In genomic region chr7:106652092-106652491, GRCh38 we compare ENCODE assay signal across 29 cellular contexts.
"Had no signal": no experiment of that assay in that cellular context is flagged by ENCODE, and none has a peak within 500 bp of the region (broad histone marks: within the 10 kb centered on the region; RNA-seq: fewer than 3 reads in every experiment).

No MANE protein-coding gene starts in this region.

- H3K27ac Mint-ChIP-seq: stimulated activated effector memory CD8-positive, alpha-beta T cell treated with anti-CD3 and anti-CD28 coated beads, Interleukin-12 subunit alpha, Interleukin-12 subunit beta, amount 100 ng/mL, for 72 hours; stimulated activated memory B cell treated with anti-CD40 and anti-IgM and Interleukin-4, amounts not matched to agents 10 μg/mL and 1 μg/mL and 100 μg/mL, for 72 hours; stimulated activated naive B cell treated with anti-CD40 and anti-IgM and Interleukin-4, amounts not matched to agents 10 μg/mL and 1 μg/mL and 100 μg/mL, for 72 hours; stimulated activated naive CD8-positive, alpha-beta T cell treated with anti-CD3 and anti-CD28 coated beads, Interleukin-15, amount 100 ng/mL, for 72 hours; stimulated activated naive CD8-positive, alpha-beta T cell treated with anti-CD3 and anti-CD28 coated beads, Interleukin-15, Interleukin-2, amounts not matched to agents 100 ng/mL and 50 ng/mL, for 24 hours had no signal

- H3K9me3 ChIP-seq: stomach, suprapubic skin, testis, thoracic aorta, thyroid gland, tibial artery, tibial nerve, transverse colon, upper lobe of left lung, upper lobe of right lung, uterus, vagina had no signal

- H3K27ac ChIP-seq: stomach, suprapubic skin, testis, thoracic aorta, thyroid gland, tibial artery, tibial nerve, transverse colon, upper lobe of left lung, upper lobe of right lung, uterus, vagina had no signal

- FAIRE-seq: urothelium cell line had no signal

- ATAC-seq: stimulated activated effector memory CD8-positive, alpha-beta T cell treated with anti-CD3 and anti-CD28 coated beads, Interleukin-12 subunit alpha, Interleukin-12 subunit beta, amount 100 ng/mL, for 72 hours; stimulated activated memory B cell treated with anti-CD40 and anti-IgM and Interleukin-4, amounts not matched to agents 10 μg/mL and 1 μg/mL and 100 μg/mL, for 72 hours; stimulated activated naive B cell treated with anti-CD40 and anti-IgM and Interleukin-4, amounts not matched to agents 10 μg/mL and 1 μg/mL and 100 μg/mL, for 72 hours; stimulated activated naive CD8-positive, alpha-beta T cell treated with anti-CD3 and anti-CD28 coated beads, Interleukin-15, amount 100 ng/mL, for 72 hours; stimulated activated naive CD8-positive, alpha-beta T cell treated with anti-CD3 and anti-CD28 coated beads, Interleukin-15, Interleukin-2, amounts not matched to agents 100 U/mL and 50 U/mL, for 24 hours; upper lobe of right lung had no signal

- H3K4me3 Mint-ChIP-seq: stimulated activated effector memory CD8-positive, alpha-beta T cell treated with anti-CD3 and anti-CD28 coated beads, Interleukin-12 subunit alpha, Interleukin-12 subunit beta, amount 100 ng/mL, for 72 hours; stimulated activated memory B cell treated with anti-CD40 and anti-IgM and Interleukin-4, amounts not matched to agents 10 μg/mL and 1 μg/mL and 100 μg/mL, for 72 hours; stimulated activated naive B cell treated with anti-CD40 and anti-IgM and Interleukin-4, amounts not matched to agents 10 μg/mL and 1 μg/mL and 100 μg/mL, for 72 hours; stimulated activated naive CD8-positive, alpha-beta T cell treated with anti-CD3 and anti-CD28 coated beads, Interleukin-15, amount 100 ng/mL, for 72 hours; stimulated activated naive CD8-positive, alpha-beta T cell treated with anti-CD3 and anti-CD28 coated beads, Interleukin-15, Interleukin-2, amounts not matched to agents 100 ng/mL and 50 ng/mL, for 24 hours; type B pancreatic cell had no signal

- H3K27me3 ChIP-seq: stomach, suprapubic skin, testis, thyroid gland, tibial artery, tibial nerve, transverse colon, upper lobe of left lung, upper lobe of right lung, uterus, vagina had no signal

- H3K4me3 ChIP-seq: stomach, suprapubic skin, testis, thoracic aorta, thyroid gland, tibial artery, tibial nerve, transverse colon, upper lobe of left lung, upper lobe of right lung, uterus, vagina had no signal

- DNase-seq: stimulated activated CD4-positive, alpha-beta T cell treated with anti-CD3 and anti-CD28 coated beads, Interleukin-2, amount 100 ng/mL, for 48 hours; stimulated activated CD4-positive, alpha-beta T cell treated with anti-CD3 and anti-CD28 coated beads, Interleukin-4, amount 100 ng/mL, for 1 hour; stimulated activated CD4-positive, alpha-beta T cell treated with anti-CD3 and anti-CD28 coated beads, Interleukin-4, amount 100 ng/mL, for 24 hours; stimulated activated CD4-positive, alpha-beta T cell treated with anti-CD3 and anti-CD28 coated beads, Interleukin-4, amount 100 ng/mL, for 4 hours; stimulated activated CD8-positive, alpha-beta memory T cell treated with anti-CD3 and anti-CD28 coated beads, Interleukin-4, amount 100 ng/mL, for 48 hours; stimulated activated naive B cell treated with anti-CD40 and anti-IgM and Interleukin-4, amounts not matched to agents 10 μg/mL and 1 μg/mL and 100 μg/mL, for 72 hours; stimulated activated naive CD4-positive, alpha-beta T cell; stimulated activated naive CD4-positive, alpha-beta T cell treated with Interleukin-2 at 50 U/mL for 16 hours; stimulated activated naive CD8-positive, alpha-beta T cell treated with anti-CD3 and anti-CD28 coated beads, Interleukin-15, amount 100 ng/mL, for 72 hours; stimulated activated naive CD8-positive, alpha-beta T cell treated with anti-CD3 and anti-CD28 coated beads, Interleukin-15, Interleukin-2, amounts not matched to agents 100 U/mL and 50 U/mL, for 24 hours; stomach; substantia nigra; testis; thyroid gland; tibial artery; transverse colon; trophoblast cell; upper lobe of left lung; upper lobe of right lung; uterus had no signal

- H3K36me3 ChIP-seq: stomach, suprapubic skin, thoracic aorta, thyroid gland, tibial artery, tibial nerve, transverse colon, upper lobe of left lung, upper lobe of right lung, uterus, vagina had no signal

- H3K36me3 Mint-ChIP-seq: stimulated activated effector memory CD8-positive, alpha-beta T cell treated with anti-CD3 and anti-CD28 coated beads, Interleukin-12 subunit alpha, Interleukin-12 subunit beta, amount 100 ng/mL, for 72 hours; stimulated activated memory B cell treated with anti-CD40 and anti-IgM and Interleukin-4, amounts not matched to agents 10 μg/mL and 1 μg/mL and 100 μg/mL, for 72 hours; stimulated activated naive B cell treated with anti-CD40 and anti-IgM and Interleukin-4, amounts not matched to agents 10 μg/mL and 1 μg/mL and 100 μg/mL, for 72 hours had no signal

- H3K9me3 Mint-ChIP-seq: stimulated activated effector memory CD8-positive, alpha-beta T cell treated with anti-CD3 and anti-CD28 coated beads, Interleukin-12 subunit alpha, Interleukin-12 subunit beta, amount 100 ng/mL, for 72 hours; stimulated activated naive B cell treated with anti-CD40 and anti-IgM and Interleukin-4, amounts not matched to agents 10 μg/mL and 1 μg/mL and 100 μg/mL, for 72 hours; stimulated activated naive CD8-positive, alpha-beta T cell treated with anti-CD3 and anti-CD28 coated beads, Interleukin-15, amount 100 ng/mL, for 72 hours; stimulated activated naive CD8-positive, alpha-beta T cell treated with anti-CD3 and anti-CD28 coated beads, Interleukin-15, Interleukin-2, amounts not matched to agents 100 ng/mL and 50 ng/mL, for 24 hours; type B pancreatic cell had no signal

- H3K27me3 Mint-ChIP-seq: stimulated activated memory B cell treated with anti-CD40 and anti-IgM and Interleukin-4, amounts not matched to agents 10 μg/mL and 1 μg/mL and 100 μg/mL, for 72 hours; stimulated activated naive CD8-positive, alpha-beta T cell treated with anti-CD3 and anti-CD28 coated beads, Interleukin-15, Interleukin-2, amounts not matched to agents 100 ng/mL and 50 ng/mL, for 24 hours had no signal

- H3K4me1 ChIP-seq: suprapubic skin, testis, uterus had no signal
